Comparison of ENCODE assay signal across 10 cellular contexts in genomic region chr11:128484172-128484571, GRCh38.
DNase-seq lines count a peak whose midpoint lies in the region; ATAC-seq and TF ChIP-seq lines count a peak whose summit lies in the region.
"Had no signal": no experiment of that assay in that cellular context is flagged by ENCODE, and none has a peak within 500 bp of the region (broad histone marks: within the 10 kb centered on the region; RNA-seq: fewer than 3 reads in every experiment).

No MANE protein-coding gene starts in this region.

- ATAC-seq in activated naive CD8-positive, alpha-beta T cell treated with anti-CD3 and anti-CD28 coated beads, Interleukin-2, amount 10 ng/mL, durations not matched to agents 7 days and 5 days (ENCODE audit: low read depth): no peak
- ATAC-seq in mucosa of descending colon (peak; percentile 27), GM21390 (IDR thresholded peaks at IDR 0.05; ENCODE audit: unreplicated experiment) (no peak), HG02763 (IDR thresholded peaks at IDR 0.05; ENCODE audit: unreplicated experiment) (no peak)

- no peaks in the 10 kb centered on the region for H3K36me3 ChIP-seq in mucosa of descending colon (ENCODE audit: low read depth)

- H3K27me3 Mint-ChIP-seq in activated naive CD8-positive, alpha-beta T cell treated with anti-CD3 and anti-CD28 coated beads, Interleukin-2, amount 10 ng/mL, durations not matched to agents 7 days and 5 days: no peaks in the 10 kb centered on the region

- intact Hi-C loops in mucosa of descending colon (cut with DNase I, micrococcal nuclease): no loop called here

- peak overlapping the region; percentile 97 for H3K27ac Mint-ChIP-seq in activated naive CD8-positive, alpha-beta T cell treated with anti-CD3 and anti-CD28 coated beads, Interleukin-2, amount 10 ng/mL, durations not matched to agents 7 days and 5 days

- H3K4me3 ChIP-seq in mucosa of descending colon: no peak overlapping the region

- no peak overlapping the region for H3K27ac ChIP-seq in C4-2B

- peaks cover 88% of the 10 kb centered on the region for H3K4me1 Mint-ChIP-seq in activated naive CD8-positive, alpha-beta T cell treated with anti-CD3 and anti-CD28 coated beads, Interleukin-2, amount 10 ng/mL, durations not matched to agents 7 days and 5 days

- peaks cover 6% of the 10 kb centered on the region for H3K4me1 ChIP-seq in mucosa of descending colon (ENCODE audit: low read depth)

- no peaks in the 10 kb centered on the region for H3K9me3 Mint-ChIP-seq in activated naive CD8-positive, alpha-beta T cell treated with anti-CD3 and anti-CD28 coated beads, Interleukin-2, amount 10 ng/mL, durations not matched to agents 7 days and 5 days

- H3K4me3 Mint-ChIP-seq in activated naive CD8-positive, alpha-beta T cell treated with anti-CD3 and anti-CD28 coated beads, Interleukin-2, amount 10 ng/mL, durations not matched to agents 7 days and 5 days: peak overlapping the region; percentile 86

- H3K9me3 ChIP-seq in mucosa of descending colon: no peaks in the 10 kb centered on the region

- peak; percentile 8 for DNase-seq in HuH-7 (ENCODE audit: low spot score)
- no peak for DNase-seq in activated naive CD8-positive, alpha-beta T cell treated with anti-CD3 and anti-CD28 coated beads, Interleukin-2, amount 10 ng/mL, durations not matched to agents 7 days and 5 days
- no peak for DNase-seq in mucosa of descending colon
- no peak for DNase-seq in UCSD-AML1 (lab: John Stamatoyannopoulos, UW; ENCODE audit: unreplicated experiment)
- DNase-seq in GM19238 (ENCODE audit: insufficient read length, low spot score): no peak
- DNase-seq: foreskin fibroblast, NCI-H1930 had no signal

- POLR2A ChIA-PET in activated naive CD8-positive, alpha-beta T cell treated with anti-CD3 and anti-CD28 coated beads, Interleukin-2, amount 10 ng/mL, durations not matched to agents 7 days and 5 days (lab: Charles Lee): interaction anchor here (0.8 to 17.8 kb wide), 5 partner anchors 12 to 194 kb away, joined by 3 to 716 read pairs (median 13); no protein-coding TSS in a partner anchor

- peak; percentile 49 for TF ChIP-seq CTCF in C4-2B (conservative IDR thresholded peaks at IDR 0.05)
- TF ChIP-seq CTCF in mucosa of descending colon (IDR thresholded peaks at IDR 0.05): no peak

- H3K36me3 Mint-ChIP-seq in activated naive CD8-positive, alpha-beta T cell treated with anti-CD3 and anti-CD28 coated beads, Interleukin-2, amount 10 ng/mL, durations not matched to agents 7 days and 5 days: peaks cover 89% of the 10 kb centered on the region
